28 cellular contexts compared by ENCODE assay signal in genomic region chr20:58609026-58609425, GRCh38.
"Had no signal": no experiment of that assay in that cellular context is flagged by ENCODE, and none has a peak within 500 bp of the region (broad histone marks: within the 10 kb centered on the region; RNA-seq: fewer than 3 reads in every experiment).

No MANE protein-coding gene starts in this region.

- H3K4me1 ChIP-seq: neural progenitor cell, pancreas, right lobe of liver, upper lobe of left lung had no signal

- DNase-seq: naive thymus-derived CD4-positive, alpha-beta T cell; natural killer cell; nucleus accumbens; pancreas; retina; sigmoid colon; small intestine; stimulated activated CD4-positive, alpha-beta T cell treated with anti-CD3 and anti-CD28 coated beads, Interleukin-12 subunit alpha, Interleukin-12 subunit beta, amount 100 ng/mL, for 4 hours; stimulated activated CD4-positive, alpha-beta T cell treated with anti-CD3 and anti-CD28 coated beads, Interleukin-1b, Interleukin-23, amount 100 ng/mL, for 48 hours; stimulated activated CD4-positive, alpha-beta T cell treated with anti-CD3 and anti-CD28 coated beads, Interleukin-4, amount 100 ng/mL, for 1 hour; stimulated activated CD4-positive, alpha-beta T cell treated with anti-CD3 and anti-CD28 coated beads, Interleukin-4, amount 100 ng/mL, for 4 hours; stimulated activated CD8-positive, alpha-beta memory T cell treated with anti-CD3 and anti-CD28 coated beads, Interleukin-4, amount 100 ng/mL, for 48 hours; stimulated activated naive CD4-positive, alpha-beta T cell; stimulated activated naive CD8-positive, alpha-beta T cell treated with anti-CD3 and anti-CD28 coated beads, Interleukin-15, amount 100 ng/mL, for 72 hours; stimulated activated naive CD8-positive, alpha-beta T cell treated with anti-CD3 and anti-CD28 coated beads, Interleukin-15, Interleukin-2, amounts not matched to agents 100 U/mL and 50 U/mL, for 24 hours; substantia nigra; testis; tibial artery; transverse colon had no signal

- H3K9ac ChIP-seq: neural progenitor cell had no signal

- H3K36me3 ChIP-seq: neural progenitor cell, neutrophil, pancreas, prostate gland, right atrium auricular region, right lobe of liver, sigmoid colon, suprapubic skin, tibial artery, transverse colon, upper lobe of left lung, vagina had no signal

- H3K4me3 ChIP-seq: neural progenitor cell, pancreas, prostate gland, right atrium auricular region, right lobe of liver, sigmoid colon, suprapubic skin, testis, tibial artery, transverse colon, upper lobe of left lung, vagina had no signal

- ATAC-seq: naive thymus-derived CD4-positive, alpha-beta T cell; natural killer cell; pancreas; right lobe of liver; stimulated activated memory B cell treated with anti-CD40 and anti-IgM and Interleukin-4, amounts not matched to agents 10 μg/mL and 1 μg/mL and 100 μg/mL, for 72 hours; stimulated activated naive CD8-positive, alpha-beta T cell treated with anti-CD3 and anti-CD28 coated beads, Interleukin-15, amount 100 ng/mL, for 72 hours; stimulated activated naive CD8-positive, alpha-beta T cell treated with anti-CD3 and anti-CD28 coated beads, Interleukin-15, Interleukin-2, amounts not matched to agents 100 U/mL and 50 U/mL, for 24 hours had no signal

- H3K27me3 ChIP-seq: neural progenitor cell, neutrophil, pancreas, right atrium auricular region, right lobe of liver, sigmoid colon, suprapubic skin, testis, transverse colon, upper lobe of left lung, vagina had no signal

- H2AFZ ChIP-seq: neural progenitor cell had no signal

- H3K4me2 ChIP-seq: neural progenitor cell had no signal

- H3K9me3 ChIP-seq: neutrophil, pancreas, prostate gland, right atrium auricular region, right lobe of liver, sigmoid colon, suprapubic skin, testis, tibial artery, transverse colon, upper lobe of left lung, vagina had no signal

- H3K27ac ChIP-seq: neural progenitor cell, neutrophil, pancreas, prostate gland, right atrium auricular region, right lobe of liver, sigmoid colon, suprapubic skin, testis, tibial artery, transverse colon, upper lobe of left lung, vagina had no signal
